In the genomic region with DNA sequence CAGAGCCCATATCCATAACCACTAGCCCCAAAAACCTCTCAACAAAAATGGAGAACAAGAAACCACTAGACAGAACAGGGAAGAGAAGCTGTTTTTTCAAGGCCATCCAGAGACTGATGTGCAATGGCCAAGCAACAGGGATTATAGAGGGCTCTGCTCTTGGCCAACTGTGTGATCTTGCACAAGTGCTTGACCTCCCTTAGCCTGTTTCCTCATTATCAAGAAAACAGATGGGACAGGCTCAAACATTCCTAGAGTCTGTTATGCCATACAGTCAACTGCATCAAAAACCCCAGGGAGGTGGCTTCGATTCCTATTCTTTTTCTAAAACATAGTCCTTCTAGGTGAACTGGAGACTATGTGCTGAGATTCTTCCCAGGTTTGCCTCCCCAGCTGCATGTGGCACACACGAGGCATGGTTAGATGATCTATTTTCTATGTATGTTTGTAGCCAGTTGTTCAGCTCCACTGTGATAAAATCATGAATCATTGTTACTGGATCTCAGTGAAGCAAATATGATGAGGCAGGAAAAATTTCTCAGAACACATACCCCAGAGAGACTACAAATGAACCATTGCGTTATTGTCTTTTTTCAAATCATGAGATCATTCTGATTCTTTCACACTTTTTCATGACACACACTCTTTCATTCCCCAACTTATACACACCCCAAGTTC, we compare ENCODE assay signal across 11 cellular contexts.
DNase-seq lines count a peak whose midpoint lies in the region; ATAC-seq and TF ChIP-seq lines count a peak whose summit lies in the region.
"Had no signal": no experiment of that assay in that cellular context is flagged by ENCODE, and none has a peak within 500 bp of the region (broad histone marks: within the 10 kb centered on the region; RNA-seq: fewer than 3 reads in every experiment).

No MANE protein-coding gene starts in this region.

- ATAC-seq in lower lobe of right lung (peak; percentile 74 to 87), upper lobe of left lung (ENCODE audit: low FRiP score in 2 of 2) (peak; percentile 72 to 92), HG02571 (IDR thresholded peaks at IDR 0.05; ENCODE audit: unreplicated experiment) (no peak)
- ATAC-seq: stimulated activated naive CD8-positive, alpha-beta T cell treated with anti-CD3 and anti-CD28 coated beads, Interleukin-15, amount 100 ng/mL, for 72 hours had no signal

- DNase-seq in SIG-M5 treated with dmso at 0.1 percent for 504 hours (lab: John Stamatoyannopoulos, UW; ENCODE audit: unreplicated experiment), result peak; percentile 67
- no peak for DNase-seq in SIG-M5 (lab: John Stamatoyannopoulos, UW)
- DNase-seq in epithelial cell of prostate (ENCODE audit: low read depth, low spot score), result no peak
- DNase-seq in lower lobe of right lung, result peak; percentile 47
- peak in 1 of 2 donors; percentile 60 for DNase-seq in upper lobe of left lung
- DNase-seq in cerebellum (ENCODE audit: low spot score), result no peak
- DNase-seq in dedifferentiated amniotic fluid mesenchymal stem cell (ENCODE audit: extremely low spot score), result no peak
- DNase-seq: 8988T; head of caudate nucleus; stimulated activated naive CD8-positive, alpha-beta T cell treated with anti-CD3 and anti-CD28 coated beads, Interleukin-15, amount 100 ng/mL, for 72 hours had no signal

- intact Hi-C loops in lower lobe of right lung (cut with DNase I), result no loop called here

- H3K4me1 ChIP-seq in lower lobe of right lung, result peaks cover 46% of the 10 kb centered on the region
- peaks cover 18 to 26% (median 19%) of the 10 kb centered on the region in 4 donors for H3K4me1 ChIP-seq in upper lobe of left lung

- TF ChIP-seq CTCF in lower lobe of right lung (IDR thresholded peaks at IDR 0.05), result no peak
- TF ChIP-seq CTCF in upper lobe of left lung (IDR thresholded peaks at IDR 0.05), result no peak

- H3K27ac ChIP-seq in epithelial cell of prostate, result peak overlapping the region; percentile 60
- peak overlapping the region; percentile 39 for H3K27ac ChIP-seq in lower lobe of right lung
- H3K27ac ChIP-seq in upper lobe of left lung, result peak overlapping the region; percentile 16 to 64 (median 53)

- H3K27me3 ChIP-seq in lower lobe of right lung (ENCODE audit: low read depth), result no peaks in the 10 kb centered on the region
- H3K27me3 ChIP-seq in upper lobe of left lung, result no peaks in the 10 kb centered on the region

- peak in 1 of 4 donors; percentile 46 for TF ChIP-seq EP300 in upper lobe of left lung (IDR thresholded peaks at IDR 0.05)

- no peaks in the 10 kb centered on the region for H3K36me3 ChIP-seq in lower lobe of right lung
- no peaks in the 10 kb centered on the region for H3K36me3 ChIP-seq in upper lobe of left lung

- 79 to 88% methylated on average over 3 of the region's 3 CpGs for WGBS in upper lobe of left lung, 2 donors

- H3K4me3 ChIP-seq in lower lobe of right lung (no peak overlapping the region), upper lobe of left lung (no peak overlapping the region)

- H3K9me3 ChIP-seq in lower lobe of right lung (no peaks in the 10 kb centered on the region), upper lobe of left lung (no peaks in the 10 kb centered on the region)

- no peak for TF ChIP-seq POLR2A in upper lobe of left lung (IDR thresholded peaks at IDR 0.05)

Comparison
In these comparisons a context has a peak if more than half of its experiments do, and no peak if none do; other contexts are left out.
1. DNase-seq: peak in SIG-M5 treated with dmso at 0.1 percent for 504 hours (single experiment) and lower lobe of right lung (single experiment); none in SIG-M5 (single experiment), epithelial cell of prostate (single experiment), cerebellum (single experiment) and dedifferentiated amniotic fluid mesenchymal stem cell (single experiment).
2. Peak in every context shown above with its lines, with median percentiles within 50 percentile points of each other: H3K27ac ChIP-seq.